ENCODE assay signal across 1 cellular context in genomic region chr20:1034420-1034799, GRCh38.
TF ChIP-seq lines count a peak whose summit lies in the region.

No MANE protein-coding gene starts in this region.

TF ChIP-seq in SK-N-SH treated with all-trans-retinoic acid at 6 μM for 48 hours, 23 proteins besides CTCF, POLR2A, EP300 and RAD21 (continued from another document):
- no peak for TF ChIP-seq TCF4 (CRISPR knock-in tag; IDR thresholded peaks at IDR 0.05; ENCODE audit: borderline replicate concordance)
- TF ChIP-seq OSR1 (CRISPR knock-in tag; IDR thresholded peaks at IDR 0.05), result no peak
- no peak for TF ChIP-seq PPARA (CRISPR knock-in tag; IDR thresholded peaks at IDR 0.05; ENCODE audit: borderline replicate concordance)
TF ChIP-seq in SK-N-SH treated with all-trans-retinoic acid at 6 μM for 48 hours: peak in this region for 0.
